1 cellular context compared by ENCODE assay signal in genomic region chr9:36166150-36166927, GRCh38.
A peak's percentile ranks its signal among the peaks of the same experiment; 100 is the strongest.
TF ChIP-seq lines count a peak whose summit lies in the region.

No MANE protein-coding gene starts in this region.

TF ChIP-seq in HepG2, 621 proteins besides CTCF, POLR2A, EP300 and RAD21 (continued from another document):
- TF ChIP-seq KLF12 (CRISPR knock-in tag; IDR thresholded peaks at IDR 0.05; ENCODE audit: borderline replicate concordance) (peak; percentile 62; the same call in 1 of the 2 replicates), HOXA3 (CRISPR knock-in tag; IDR thresholded peaks at IDR 0.05) (0 out of 2 replicates have a peak, but pooled peaks have one; percentile 35), MIER3 (CRISPR knock-in tag; IDR thresholded peaks at IDR 0.05; ENCODE audit: borderline replicate concordance) (0 out of 2 replicates have a peak, but pooled peaks have one; percentile 44), BCL3 (CRISPR knock-in tag; IDR thresholded peaks at IDR 0.05) (0 out of 2 replicates have a peak, but pooled peaks have one; percentile 29), ZMYM3 (CRISPR knock-in tag; IDR thresholded peaks at IDR 0.05) (peak; percentile 66), SP140L (CRISPR knock-in tag; IDR thresholded peaks at IDR 0.05; ENCODE audit: borderline replicate concordance) (no peak), ZNF766 (CRISPR knock-in tag; IDR thresholded peaks at IDR 0.05; ENCODE audit: borderline replicate concordance) (0 out of 2 replicates have a peak, but pooled peaks have one; percentile 41), ZNF768 (CRISPR knock-in tag; IDR thresholded peaks at IDR 0.05) (peak; percentile 44; the same call in 1 of the 2 replicates), JARID2 (CRISPR knock-in tag; IDR thresholded peaks at IDR 0.05; ENCODE audit: insufficient replicate concordance) (peak; percentile 70), MAZ (IDR thresholded peaks at IDR 0.05; ENCODE audit: borderline replicate concordance, low read depth, low read length) (no peak), MAZ (CRISPR knock-in tag; IDR thresholded peaks at IDR 0.05; ENCODE audit: low read depth) (0 out of 2 replicates have a peak, but pooled peaks have one; percentile 39), ZNF496 (CRISPR knock-in tag; IDR thresholded peaks at IDR 0.05; ENCODE audit: insufficient replicate concordance) (no peak), SP1 (IDR thresholded peaks at IDR 0.05) (no peak), SP1 (CRISPR knock-in tag; IDR thresholded peaks at IDR 0.05) (0 out of 2 replicates have a peak, but pooled peaks have one; percentile 34), PHF5A (CRISPR knock-in tag; IDR thresholded peaks at IDR 0.05; ENCODE audit: low read depth, unreplicated experiment) (peak; percentile 42), MYC (CRISPR knock-in tag; IDR thresholded peaks at IDR 0.05; ENCODE audit: borderline replicate concordance) (peak; percentile 67; the same call in 1 of the 2 replicates), ZC3H4 (CRISPR knock-in tag; IDR thresholded peaks at IDR 0.05; ENCODE audit: borderline replicate concordance) (no peak), ZNF329 (CRISPR knock-in tag; IDR thresholded peaks at IDR 0.05; ENCODE audit: low read depth) (0 out of 2 replicates have a peak, but pooled peaks have one; percentile 17), BORCS8-MEF2B (CRISPR knock-in tag; IDR thresholded peaks at IDR 0.05) (0 out of 2 replicates have a peak, but pooled peaks have one; percentile 34), ZNF782 (CRISPR knock-in tag; IDR thresholded peaks at IDR 0.05; ENCODE audit: borderline replicate concordance) (peak; percentile 29; the same call in 1 of the 2 replicates), ZNF562 (CRISPR knock-in tag; IDR thresholded peaks at IDR 0.05; ENCODE audit: borderline replicate concordance) (no peak), STAG1 (CRISPR knock-in tag; IDR thresholded peaks at IDR 0.05) (peak; percentile 92), YY1 (IDR thresholded peaks at IDR 0.05; ENCODE audit: insufficient read depth, insufficient replicate concordance, low read depth, low read length) (peak; percentile 40), POGK (CRISPR knock-in tag; conservative IDR thresholded peaks at IDR 0.05) (0 out of 2 replicates have a peak, but pooled peaks have one; percentile 51), ZNF660 (CRISPR knock-in tag; IDR thresholded peaks at IDR 0.05; ENCODE audit: borderline replicate concordance, low read depth) (no peak)
- TF ChIP-seq, protein P1, sequence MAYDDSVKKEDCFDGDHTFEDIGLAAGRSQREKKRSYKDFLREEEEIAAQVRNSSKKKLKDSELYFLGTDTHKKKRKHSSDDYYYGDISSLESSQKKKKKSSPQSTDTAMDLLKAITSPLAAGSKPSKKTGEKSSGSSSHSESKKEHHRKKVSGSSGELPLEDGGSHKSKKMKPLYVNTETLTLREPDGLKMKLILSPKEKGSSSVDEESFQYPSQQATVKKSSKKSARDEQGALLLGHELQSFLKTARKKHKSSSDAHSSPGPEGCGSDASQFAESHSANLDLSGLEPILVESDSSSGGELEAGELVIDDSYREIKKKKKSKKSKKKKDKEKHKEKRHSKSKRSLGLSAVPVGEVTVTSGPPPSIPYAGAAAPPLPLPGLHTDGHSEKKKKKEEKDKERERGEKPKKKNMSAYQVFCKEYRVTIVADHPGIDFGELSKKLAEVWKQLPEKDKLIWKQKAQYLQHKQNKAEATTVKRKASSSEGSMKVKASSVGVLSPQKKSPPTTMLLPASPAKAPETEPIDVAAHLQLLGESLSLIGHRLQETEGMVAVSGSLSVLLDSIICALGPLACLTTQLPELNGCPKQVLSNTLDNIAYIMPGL (CRISPR knock-in tag; IDR thresholded peaks at IDR 0.05; ENCODE audit: borderline replicate concordance in 1 of 2, low read depth in 1 of 2) = peak; percentile 64 to 70; a peak in 3 of 4 replicates
- TF ChIP-seq, protein P2, sequence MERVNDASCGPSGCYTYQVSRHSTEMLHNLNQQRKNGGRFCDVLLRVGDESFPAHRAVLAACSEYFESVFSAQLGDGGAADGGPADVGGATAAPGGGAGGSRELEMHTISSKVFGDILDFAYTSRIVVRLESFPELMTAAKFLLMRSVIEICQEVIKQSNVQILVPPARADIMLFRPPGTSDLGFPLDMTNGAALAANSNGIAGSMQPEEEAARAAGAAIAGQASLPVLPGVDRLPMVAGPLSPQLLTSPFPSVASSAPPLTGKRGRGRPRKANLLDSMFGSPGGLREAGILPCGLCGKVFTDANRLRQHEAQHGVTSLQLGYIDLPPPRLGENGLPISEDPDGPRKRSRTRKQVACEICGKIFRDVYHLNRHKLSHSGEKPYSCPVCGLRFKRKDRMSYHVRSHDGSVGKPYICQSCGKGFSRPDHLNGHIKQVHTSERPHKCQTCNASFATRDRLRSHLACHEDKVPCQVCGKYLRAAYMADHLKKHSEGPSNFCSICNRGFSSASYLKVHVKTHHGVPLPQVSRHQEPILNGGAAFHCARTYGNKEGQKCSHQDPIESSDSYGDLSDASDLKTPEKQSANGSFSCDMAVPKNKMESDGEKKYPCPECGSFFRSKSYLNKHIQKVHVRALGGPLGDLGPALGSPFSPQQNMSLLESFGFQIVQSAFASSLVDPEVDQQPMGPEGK (CRISPR knock-in tag; IDR thresholded peaks at IDR 0.05) = 0 out of 2 replicates have a peak, but pooled peaks have one; percentile 23
